17 cellular contexts compared by ENCODE assay signal in genomic region chr3:53328750-53329149, GRCh38. TPM values are rescaled to one million over a fixed set of nuclear protein-coding genes. Genes with fewer than 3 reads are reported as not detected.
DNase-seq lines count a peak whose midpoint lies in the region; ATAC-seq and TF ChIP-seq lines count a peak whose summit lies in the region.
"Had no signal": no experiment of that assay in that cellular context is flagged by ENCODE, and none has a peak within 500 bp of the region (broad histone marks: within the 10 kb centered on the region; RNA-seq: fewer than 3 reads in every experiment).

No MANE protein-coding gene starts in this region.

- no peak for TF ChIP-seq POLR2A in erythroblast (IDR thresholded peaks at IDR 0.05; ENCODE audit: low read length)

- no peak for TF ChIP-seq EP300 in SK-N-SH (IDR thresholded peaks at IDR 0.05; ENCODE audit: borderline replicate concordance in 1 of 2, low read depth in 1 of 2, low read length in 1 of 2)

- no peaks in the 10 kb centered on the region for H3K27me3 ChIP-seq in SK-N-SH (ENCODE audit: insufficient read depth)
- no peaks in the 10 kb centered on the region for H3K27me3 ChIP-seq in HL-60 (ENCODE audit: insufficient read depth, poor library complexity, severe bottlenecking)
- no peaks in the 10 kb centered on the region for H3K27me3 ChIP-seq in muscle layer of duodenum (ENCODE audit: low read depth, low read length)
- H3K27me3 ChIP-seq: dorsolateral prefrontal cortex, esophagus squamous epithelium had no signal

- DNase-seq in SK-N-SH (peak; percentile 19), HL-60 (ENCODE audit: low read depth in 1 of 2, low spot score in 1 of 2) (peak in 1 of 2 experiments; percentile 60), erythroblast (lab: John Stamatoyannopoulos, UW) (peak; percentile 63 to 81), DMS53 treated with DMSO at 0.1 percent for 48 hours (lab: John Stamatoyannopoulos, UW; ENCODE audit: unreplicated experiment) (no peak)
- DNase-seq: 8988T; activated CD4-positive, alpha-beta memory T cell treated with anti-CD3 and anti-CD28 coated beads, Interleukin-2, amount 10 ng/mL, durations not matched to agents 7 days and 5 days; dorsolateral prefrontal cortex; esophagus squamous epithelium; left cardiac atrium; NCI-H82; posterior cingulate gyrus; stimulated activated naive CD4-positive, alpha-beta T cell treated with Interleukin-2 at 50 U/mL for 16 hours had no signal

- no peak overlapping the region for H3K9ac ChIP-seq in SK-N-SH

- H3K4me2 ChIP-seq in SK-N-SH: no peak overlapping the region

- WGBS in SK-N-SH (ENCODE audit: low lambda C conversion rate): 92% methylated on average over 5 of the region's 5 CpGs

- no peak for TF ChIP-seq RAD21 in SK-N-SH (IDR thresholded peaks at IDR 0.05; ENCODE audit: low read length)

- peaks cover 3% of the 10 kb centered on the region for H3F3A ChIP-seq in SK-N-SH (replicated peaks; ENCODE audit: insufficient read depth)

- H3K36me3 ChIP-seq in SK-N-SH (replicated peaks in 1 of 2; ENCODE audit: control insufficient read depth in 1 of 2, insufficient read depth in 2 of 2, low read length in 1 of 2): peaks cover 27 to 48% of the 10 kb centered on the region in 2 experiments
- peaks cover 20 to 24% of the 10 kb centered on the region in 2 donors for H3K36me3 ChIP-seq in muscle layer of duodenum (ENCODE audit: control insufficient read depth in 1 of 2, insufficient read depth in 2 of 2, low read length in 2 of 2)

- peaks cover 10% of the 10 kb centered on the region; the same call in 1 of the 2 replicates for H4K20me1 ChIP-seq in SK-N-SH (ENCODE audit: insufficient read depth)

- no peaks in the 10 kb centered on the region for H3K9me2 ChIP-seq in SK-N-SH

- H2AFZ ChIP-seq in SK-N-SH (ENCODE audit: low read depth): no peak overlapping the region

- H3K4me3 ChIP-seq in SK-N-SH (ENCODE audit: low read depth in 2 of 2, low read length in 1 of 2) (no peak overlapping the region), HL-60 (replicated peaks; ENCODE audit: insufficient read depth, low read length) (no peak overlapping the region), muscle layer of duodenum (ENCODE audit: low read depth in 1 of 2, low read length in 2 of 2) (no peak overlapping the region)
- H3K4me3 ChIP-seq: dorsolateral prefrontal cortex, esophagus squamous epithelium had no signal

- no peaks in the 10 kb centered on the region for H3K9me3 ChIP-seq in SK-N-SH
- no peaks in the 10 kb centered on the region for H3K9me3 ChIP-seq in muscle layer of duodenum (ENCODE audit: control insufficient read depth in 1 of 2, low read length in 2 of 2)
- H3K9me3 ChIP-seq: esophagus squamous epithelium had no signal

- peaks cover 92% of the 10 kb centered on the region for H3K79me2 ChIP-seq in SK-N-SH (ENCODE audit: insufficient read depth)

- CTCF ChIA-PET in SK-N-SH (lab: Yijun Ruan, JAX): no interaction called here

- no peak overlapping the region; a peak in 1 of 4 replicates for H3K27ac ChIP-seq in SK-N-SH (ENCODE audit: low read depth in 2 of 2, low read length in 1 of 2)
- peak overlapping the region; percentile 12; the same call in 1 of the 2 replicates for H3K27ac ChIP-seq in HL-60 (replicated peaks)
- peak overlapping the region; percentile 41 for H3K27ac ChIP-seq in muscle layer of duodenum (ENCODE audit: low read length)
- H3K27ac ChIP-seq: esophagus squamous epithelium had no signal

- no peak for ATAC-seq in SK-N-SH treated with all-trans-retinoic acid at 6 μM for 48 hours
- no peak for ATAC-seq in GM19452 (IDR thresholded peaks at IDR 0.05; ENCODE audit: unreplicated experiment)
- no peak for ATAC-seq in HG03565 (IDR thresholded peaks at IDR 0.05; ENCODE audit: unreplicated experiment)
- ATAC-seq: Panc1 had no signal

- H3K4me1 ChIP-seq in SK-N-SH (ENCODE audit: control insufficient read depth in 1 of 2, insufficient read depth in 2 of 2, low read depth in 1 of 2, low read length in 1 of 2) (peaks cover 6 to 10% of the 10 kb centered on the region in 2 experiments; a peak in 2 of 4 replicates), muscle layer of duodenum (ENCODE audit: control insufficient read depth in 1 of 2, insufficient read depth in 2 of 2, low read length in 2 of 2) (peaks cover 7 to 25% of the 10 kb centered on the region in 2 donors)

- POLR2A ChIA-PET in SK-N-SH (lab: Yijun Ruan, JAX): no interaction called here

- TF ChIP-seq CTCF in SK-N-SH (IDR thresholded peaks at IDR 0.05): no peak
- no peak for TF ChIP-seq CTCF in HL-60 (IDR thresholded peaks at IDR 0.05; ENCODE audit: insufficient read depth, low read length)

TF ChIP-seq in SK-N-SH, 30 proteins besides CTCF, POLR2A, EP300 and RAD21 (continues in another document):
- TF ChIP-seq MEF2A (IDR thresholded peaks at IDR 0.05; ENCODE audit: borderline replicate concordance, low read depth): no peak
- no peak for TF ChIP-seq MXI1 (IDR thresholded peaks at IDR 0.05; ENCODE audit: low read depth, low read length)
- no peak for TF ChIP-seq GATA2 (CRISPR knock-in tag; IDR thresholded peaks at IDR 0.05)
- no peak for TF ChIP-seq YY1 (IDR thresholded peaks at IDR 0.05; ENCODE audit: low read depth)
- TF ChIP-seq FOXM1 (IDR thresholded peaks at IDR 0.05; ENCODE audit: low read depth): no peak
- TF ChIP-seq ELF1 (IDR thresholded peaks at IDR 0.05): no peak
- no peak for TF ChIP-seq JUND (IDR thresholded peaks at IDR 0.05)
- TF ChIP-seq CHD2 (IDR thresholded peaks at IDR 0.05; ENCODE audit: low read length, partially characterized antibody): no peak
- TF ChIP-seq NFIC (IDR thresholded peaks at IDR 0.05; ENCODE audit: borderline replicate concordance): no peak
- TF ChIP-seq RXRA (IDR thresholded peaks at IDR 0.05; ENCODE audit: borderline replicate concordance, low read depth): no peak
- TF ChIP-seq ZBTB33 (IDR thresholded peaks at IDR 0.05; ENCODE audit: borderline replicate concordance, low read depth): no peak
- no peak for TF ChIP-seq POLR2AphosphoS5 (IDR thresholded peaks at IDR 0.05; ENCODE audit: low read depth, low read length)
- TF ChIP-seq SIN3A (IDR thresholded peaks at IDR 0.05; ENCODE audit: borderline replicate concordance, low read depth, low read length): no peak

TF ChIP-seq in SK-N-SH treated with all-trans-retinoic acid at 6 μM for 48 hours, 23 proteins besides CTCF, POLR2A, EP300 and RAD21:
- TF ChIP-seq BACH2 (CRISPR knock-in tag; IDR thresholded peaks at IDR 0.05; ENCODE audit: borderline replicate concordance) (no peak), ZNF8 (CRISPR knock-in tag; IDR thresholded peaks at IDR 0.05) (no peak), PPARA (CRISPR knock-in tag; IDR thresholded peaks at IDR 0.05; ENCODE audit: borderline replicate concordance) (no peak), TCF4 (CRISPR knock-in tag; IDR thresholded peaks at IDR 0.05; ENCODE audit: borderline replicate concordance) (no peak), CSRNP3 (CRISPR knock-in tag; IDR thresholded peaks at IDR 0.05) (no peak), RARB (CRISPR knock-in tag; IDR thresholded peaks at IDR 0.05) (no peak), GLIS3 (CRISPR knock-in tag; IDR thresholded peaks at IDR 0.05) (no peak), SNAI2 (CRISPR knock-in tag; IDR thresholded peaks at IDR 0.05) (no peak), POU6F1 (CRISPR knock-in tag; IDR thresholded peaks at IDR 0.05; ENCODE audit: borderline replicate concordance, low read depth) (no peak), OSR1 (CRISPR knock-in tag; IDR thresholded peaks at IDR 0.05) (no peak), CSDC2 (CRISPR knock-in tag; IDR thresholded peaks at IDR 0.05) (no peak), ZNF70 (CRISPR knock-in tag; IDR thresholded peaks at IDR 0.05) (no peak), ZNF565 (CRISPR knock-in tag; conservative IDR thresholded peaks at IDR 0.05; ENCODE audit: low read depth) (no peak), ISL1 (CRISPR knock-in tag; IDR thresholded peaks at IDR 0.05) (no peak), ZC3H10 (CRISPR knock-in tag; IDR thresholded peaks at IDR 0.05) (no peak), ESRRG (CRISPR knock-in tag; IDR thresholded peaks at IDR 0.05) (no peak)

RNA-seq across cellular contexts. Expression of gene DCP1A, which starts 18.6 kb away (rescaled TPM):
- 12.9 and 17.4 TPM in 2 replicates for polyA plus RNA-seq in SK-N-SH (2012; rRNA removed)
- 12.1 and 12.8 TPM in 2 replicates for polyA plus RNA-seq in SK-N-SH (2012; cell fraction: cytosol; rRNA removed)
- 10.9 and 17.1 TPM in 2 replicates for polyA plus RNA-seq in SK-N-SH (2012; cell fraction: nucleus; rRNA removed)

Comparison
In these comparisons a context has a peak if more than half of its experiments do, and no peak if none do; other contexts are left out.
1. H3K27ac ChIP-seq: peak in HL-60 (single experiment) and muscle layer of duodenum (single experiment); none in SK-N-SH (0 of 2).